In the genomic region with DNA sequence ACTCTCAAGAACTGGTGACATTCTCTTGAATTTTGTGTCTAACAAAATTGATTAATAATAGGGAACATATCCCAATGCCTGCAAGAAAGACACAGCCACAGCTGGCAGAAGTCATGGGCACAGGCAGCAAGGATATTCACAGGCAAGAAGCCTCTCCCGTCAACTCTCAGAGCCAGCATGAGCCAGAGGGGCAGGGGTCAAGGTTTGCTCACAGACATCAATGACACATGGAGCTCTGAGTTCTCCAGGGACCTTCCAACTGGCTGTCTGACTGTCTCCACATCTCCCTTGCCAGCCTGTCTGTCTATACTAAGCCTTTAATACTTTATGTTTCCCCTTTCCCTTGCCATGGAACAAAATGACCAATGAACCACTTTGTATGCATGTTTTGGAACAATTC, we compare ENCODE assay signal across 19 cellular contexts.
DNase-seq lines count a peak whose midpoint lies in the region; ATAC-seq and TF ChIP-seq lines count a peak whose summit lies in the region.
"Had no signal": no experiment of that assay in that cellular context is flagged by ENCODE, and none has a peak within 500 bp of the region (broad histone marks: within the 10 kb centered on the region; RNA-seq: fewer than 3 reads in every experiment).

No MANE protein-coding gene starts in this region.

- no peak overlapping the region for H2AFZ ChIP-seq in osteoblast (ENCODE audit: low read length)
- H2AFZ ChIP-seq: GM23338 had no signal

- H3K4me3 ChIP-seq in fibroblast of mammary gland (ENCODE audit: control insufficient read depth, low read depth, low read length), result no peak overlapping the region
- no peak overlapping the region for H3K4me3 ChIP-seq in osteoblast (ENCODE audit: insufficient read depth, low read length)
- H3K4me3 ChIP-seq: GM23338, SJCRH30 had no signal

- H4K20me1 ChIP-seq in osteoblast (ENCODE audit: insufficient read depth, low read length), result no peaks in the 10 kb centered on the region

- no peaks in the 10 kb centered on the region for H3K9me3 ChIP-seq in osteoblast (ENCODE audit: low read depth, low read length)
- H3K9me3 ChIP-seq: SJCRH30 had no signal

- TF ChIP-seq CTCF in fibroblast of mammary gland (conservative IDR thresholded peaks at IDR 0.05; ENCODE audit: control insufficient read depth, insufficient read depth, low read depth, low read length), result no peak
- no peak for TF ChIP-seq CTCF in osteoblast (IDR thresholded peaks at IDR 0.05; ENCODE audit: extremely low read depth, low read depth, low read length)
- no peak for TF ChIP-seq CTCF in GM13976 (IDR thresholded peaks at IDR 0.05; ENCODE audit: borderline replicate concordance, control extremely low read depth, extremely low read depth, insufficient read depth, missing control alignments)

- no peaks in the 10 kb centered on the region for H3K79me2 ChIP-seq in osteoblast (ENCODE audit: insufficient read depth, low read length)

- H3K27ac ChIP-seq in osteoblast (ENCODE audit: low read depth, low read length), result no peak overlapping the region
- H3K27ac ChIP-seq: SJCRH30 had no signal

- in situ Hi-C loops in GM13976 (cut with MboI; ENCODE audit: low sequenced_read_pairs, unreplicated experiment), result no loop called here

- H3K4me1 ChIP-seq in osteoblast (ENCODE audit: insufficient read depth, low read length), result no peaks in the 10 kb centered on the region
- H3K4me1 ChIP-seq: SJCRH30 had no signal

- no peak overlapping the region for H3K4me2 ChIP-seq in osteoblast (ENCODE audit: insufficient read depth, low read length)
- H3K4me2 ChIP-seq: GM23338 had no signal

- H3K36me3 ChIP-seq in osteoblast (ENCODE audit: insufficient read depth, low read length), result no peaks in the 10 kb centered on the region
- H3K36me3 ChIP-seq: SJCRH30 had no signal

- DNase-seq in MV-4-11 (lab: John Stamatoyannopoulos, UW) (peak; percentile 19), fibroblast of mammary gland (ENCODE audit: low read depth) (peak; percentile 51), osteoblast (ENCODE audit: insufficient read length, low spot score, missing footprints) (peak; percentile 75), GM13976 (ENCODE audit: low spot score) (no peak), germinal center (ENCODE audit: low spot score) (no peak)
- DNase-seq: CD4-positive, CD25-positive, alpha-beta regulatory T cell; EL; HCEC 1CT; NCI-H1048; NCI-H1436; NCI-H1930; NCI-H2227 treated with DMSO at 0.1 percent for 48 hours; NCI-H510A; NCI-H748 treated with DMSO at 0.1 percent for 48 hours; OCI-M1; SJCRH30 had no signal

- no peak for ATAC-seq in GM18502 (IDR thresholded peaks at IDR 0.05; ENCODE audit: poor library complexity, unreplicated experiment)
- no peak for ATAC-seq in GM18519 (IDR thresholded peaks at IDR 0.05; ENCODE audit: low FRiP score, unreplicated experiment)
- ATAC-seq: GM23338 had no signal

- no peaks in the 10 kb centered on the region for H3K27me3 ChIP-seq in osteoblast (ENCODE audit: insufficient read depth, low read length)
- H3K27me3 ChIP-seq: SJCRH30 had no signal

Comparison
In these comparisons a context has a peak if more than half of its experiments do, and no peak if none do; other contexts are left out.
1. DNase-seq: peak in MV-4-11 (single experiment), fibroblast of mammary gland (single experiment) and osteoblast (single experiment); none in GM13976 (single experiment) and germinal center (single experiment).